In genomic region chr3:149763565-149763964, GRCh38 we compare ENCODE assay signal across 16 cellular contexts. TPM values are rescaled to one million over a fixed set of nuclear protein-coding genes. Genes with fewer than 3 reads are reported as not detected.
DNase-seq lines count a peak whose midpoint lies in the region; ATAC-seq and TF ChIP-seq lines count a peak whose summit lies in the region.
"Had no signal": no experiment of that assay in that cellular context is flagged by ENCODE, and none has a peak within 500 bp of the region (broad histone marks: within the 10 kb centered on the region; RNA-seq: fewer than 3 reads in every experiment).

No MANE protein-coding gene starts in this region.

- no peak overlapping the region for H3K18ac ChIP-seq in trophoblast cell (ENCODE audit: low read length)

- CTCF ChIA-PET in mammary epithelial cell (lab: Charles Lee; ENCODE audit: low non-redundant PET): interaction anchor here (0.6 kb wide), 1 partner anchor 11 kb away, joined by 8 read pairs; the partner anchor contains the start of gene COMMD2

- intact Hi-C loops in mammary epithelial cell (cut with micrococcal nuclease) (loop anchor here (10.0 kb wide), 1 partner anchor 421 kb away; no protein-coding TSS in a partner anchor), breast epithelium (cut with DNase I; ENCODE audit: low total_unique reads) (no loop called here)

- no peak overlapping the region for H4K8ac ChIP-seq in trophoblast cell (ENCODE audit: low read depth, low read length)

- H4K91ac ChIP-seq in trophoblast cell (ENCODE audit: low read depth, low read length): no peak overlapping the region

- H3K4me3 ChIP-seq in mammary epithelial cell (replicated peaks in 1 of 3; ENCODE audit: insufficient read depth in 1 of 3, low read depth in 2 of 3, low read length in 3 of 3): no peak overlapping the region
- H3K4me3 ChIP-seq in breast epithelium: no peak overlapping the region
- no peak overlapping the region for H3K4me3 ChIP-seq in epithelial cell of esophagus (ENCODE audit: low read length)
- H3K4me3 ChIP-seq in trophoblast cell (ENCODE audit: low read depth, low read length): no peak overlapping the region
- H3K4me3 ChIP-seq: BLaER1 treated with 17β-estradiol and CSF1 and Interleukin-3, amounts not matched to agents 10 nM and 100 nM; GM23248 had no signal

- no peaks in the 10 kb centered on the region for H3K36me3 ChIP-seq in mammary epithelial cell (ENCODE audit: insufficient read depth, low read length)
- H3K36me3 ChIP-seq in breast epithelium: no peaks in the 10 kb centered on the region
- H3K36me3 ChIP-seq in trophoblast cell (ENCODE audit: control insufficient read depth in 1 of 2, insufficient read depth in 2 of 2, low read length in 2 of 2): no peaks in the 10 kb centered on the region
- H3K36me3 ChIP-seq: BLaER1 treated with 17β-estradiol and CSF1 and Interleukin-3, amounts not matched to agents 10 nM and 100 nM had no signal

- H2AFZ ChIP-seq in mammary epithelial cell (ENCODE audit: low read depth, low read length) (no peak overlapping the region), trophoblast cell (ENCODE audit: insufficient read depth, low read length, poor library complexity) (no peak overlapping the region)
- H2AFZ ChIP-seq: GM23248 had no signal

- H3K4ac ChIP-seq in trophoblast cell (ENCODE audit: low read depth, low read length): no peak overlapping the region

- dilution Hi-C loops in mammary epithelial cell (cut with HindIII; ENCODE audit: low sequenced_read_pairs): loop anchor here (25.0 kb wide), 1 partner anchor 251 kb away; no protein-coding TSS in a partner anchor

- DNase-seq in mammary epithelial cell (peak; percentile 19), breast epithelium (ENCODE audit: low spot score in 2 of 2) (no peak), epithelial cell of esophagus (ENCODE audit: low read depth) (peak; percentile 19), trophoblast cell (peak; percentile 37 to 71), 8988T (no peak)
- DNase-seq: ACHN; CD4-positive, CD25-positive, alpha-beta regulatory T cell; DMS53; GF-D8; GM23248; H7 had no signal

- H3K9me3 ChIP-seq in mammary epithelial cell (replicated peaks; ENCODE audit: insufficient read depth, low read length) (no peaks in the 10 kb centered on the region), breast epithelium (no peaks in the 10 kb centered on the region), trophoblast cell (ENCODE audit: insufficient read depth, low read depth, low read length) (no peaks in the 10 kb centered on the region)
- H3K9me3 ChIP-seq: BLaER1 treated with 17β-estradiol and CSF1 and Interleukin-3, amounts not matched to agents 10 nM and 100 nM had no signal

- H3K23ac ChIP-seq in trophoblast cell (ENCODE audit: low read length): no peak overlapping the region

- in situ Hi-C loops in mammary epithelial cell (cut with MboI; ENCODE audit: low sequenced_read_pairs in 2 of 2): no loop called here

- TF ChIP-seq CTCF in mammary epithelial cell (conservative IDR thresholded peaks at IDR 0.05 in 1 of 2, IDR thresholded peaks at IDR 0.05 in 1 of 2; ENCODE audit: extremely low read depth in 1 of 2, insufficient read depth in 1 of 2, low read depth in 1 of 2, low read length in 2 of 2) (no peak), breast epithelium (IDR thresholded peaks at IDR 0.05) (no peak), epithelial cell of esophagus (IDR thresholded peaks at IDR 0.05; ENCODE audit: insufficient read depth, low read depth, low read length, missing control alignments) (no peak)

- WGBS in mammary epithelial cell (ENCODE audit: low coverage, missing lambda C conversion rate): 25% methylated on average over 2 of the region's 2 CpGs
- no CpG with 5 or more reads among the region's 2 CpGs for WGBS in trophoblast cell (ENCODE audit: extremely low coverage, insufficient coverage, insufficient read length)

- H3K79me2 ChIP-seq in mammary epithelial cell (ENCODE audit: insufficient read depth, low read length) (no peaks in the 10 kb centered on the region), trophoblast cell (ENCODE audit: control insufficient read depth, insufficient read depth, low read length, poor library complexity) (no peaks in the 10 kb centered on the region)

- H3K27ac ChIP-seq in mammary epithelial cell (ENCODE audit: insufficient read depth, low read depth, low read length): no peak overlapping the region
- H3K27ac ChIP-seq in breast epithelium: no peak overlapping the region
- no peak overlapping the region for H3K27ac ChIP-seq in trophoblast cell (ENCODE audit: low read depth, low read length)
- H3K27ac ChIP-seq: 22Rv1; BLaER1 treated with 17β-estradiol and CSF1 and Interleukin-3, amounts not matched to agents 10 nM and 100 nM; GM23248 had no signal

- H3K4me1 ChIP-seq in mammary epithelial cell (ENCODE audit: insufficient read depth, low read length) (no peaks in the 10 kb centered on the region), breast epithelium (no peaks in the 10 kb centered on the region), trophoblast cell (ENCODE audit: control insufficient read depth in 1 of 2, insufficient read depth in 2 of 2, low read length in 2 of 2) (no peaks in the 10 kb centered on the region)

- TF ChIP-seq POLR2A in breast epithelium (IDR thresholded peaks at IDR 0.05): no peak

- H3K27me3 ChIP-seq in mammary epithelial cell (ENCODE audit: insufficient read depth, low read length) (no peaks in the 10 kb centered on the region), breast epithelium (no peaks in the 10 kb centered on the region), trophoblast cell (ENCODE audit: insufficient read depth, low read length) (no peaks in the 10 kb centered on the region)
- H3K27me3 ChIP-seq: BLaER1 treated with 17β-estradiol and CSF1 and Interleukin-3, amounts not matched to agents 10 nM and 100 nM had no signal

- H2AK5ac ChIP-seq in trophoblast cell (ENCODE audit: low read length): no peak overlapping the region

- H2BK120ac ChIP-seq in trophoblast cell (ENCODE audit: insufficient read depth, low read length, poor library complexity): no peak overlapping the region

- H3K4me2 ChIP-seq in mammary epithelial cell (ENCODE audit: insufficient read depth, low read depth, low read length) (no peak overlapping the region), trophoblast cell (ENCODE audit: low read length) (no peak overlapping the region)
- H3K4me2 ChIP-seq: BLaER1 treated with 17β-estradiol and CSF1 and Interleukin-3, amounts not matched to agents 10 nM and 100 nM had no signal

- H2BK12ac ChIP-seq in trophoblast cell (ENCODE audit: low read length): no peak overlapping the region

- no peak overlapping the region for H4K12ac ChIP-seq in trophoblast cell (ENCODE audit: low read depth, low read length)

- no peak overlapping the region for H3K9ac ChIP-seq in mammary epithelial cell (ENCODE audit: insufficient read depth, low read length)
- H3K9ac ChIP-seq in trophoblast cell (ENCODE audit: low read length): no peak overlapping the region
- H3K9ac ChIP-seq: BLaER1 treated with 17β-estradiol and CSF1 and Interleukin-3, amounts not matched to agents 10 nM and 100 nM; GM23248 had no signal

- H2BK5ac ChIP-seq in trophoblast cell (ENCODE audit: low read depth, low read length, poor library complexity): no peak overlapping the region

- no peak overlapping the region for H3K14ac ChIP-seq in trophoblast cell (ENCODE audit: low read length)

- ATAC-seq in HG02981 (IDR thresholded peaks at IDR 0.05; ENCODE audit: unreplicated experiment) (no peak), GM21447 (IDR thresholded peaks at IDR 0.05; ENCODE audit: unreplicated experiment) (no peak), GM18858 (IDR thresholded peaks at IDR 0.05; ENCODE audit: unreplicated experiment) (no peak)

- BruUV-seq in mammary epithelial cell (replicated peaks; lab: Mats Ljungman, UMichigan): no TSS peak

- H3K79me1 ChIP-seq in trophoblast cell (ENCODE audit: low read length): no peaks in the 10 kb centered on the region

- H4K20me1 ChIP-seq in mammary epithelial cell (ENCODE audit: insufficient read depth, low read length): no peaks in the 10 kb centered on the region
- H4K20me1 ChIP-seq: BLaER1 treated with 17β-estradiol and CSF1 and Interleukin-3, amounts not matched to agents 10 nM and 100 nM had no signal

RNA-seq across cellular contexts. Expression of gene COMMD2, which starts 11.3 kb away (rescaled TPM):
- total RNA-seq in mammary epithelial cell (10 to 100 TPM; 29.3 to 38.8 TPM), breast epithelium (10 to 100 TPM; 26.2 to 38.8 (median 26.4) TPM)
- polyA plus RNA-seq in mammary epithelial cell: 33.9 TPM
- polyA minus RNA-seq in mammary epithelial cell: 31.6 TPM
- polyA plus RNA-seq in trophoblast cell (2013): 24.6 and 25.6 TPM in 2 replicates

RNA-seq across cellular contexts. Expression of gene ANKUB1, which starts 28.8 kb away (rescaled TPM):
- total RNA-seq in mammary epithelial cell (under 1 TPM in 1 of 2 donors, not detected in 1; 0.17 TPM), breast epithelium (not detected)
- polyA plus RNA-seq in mammary epithelial cell: 0.15 TPM
- not detected for polyA minus RNA-seq in mammary epithelial cell
- polyA plus RNA-seq in trophoblast cell (2013): 0.11 and 0.18 TPM in 2 replicates
- total RNA-seq: CD4-positive, CD25-positive, alpha-beta regulatory T cell; GM23248; H7 had no signal
- polyA plus RNA-seq: CD4-positive, CD25-positive, alpha-beta regulatory T cell; GM23248 had no signal

RNA-seq across cellular contexts. Expression of gene RNF13, which starts 49.5 kb away (rescaled TPM):
- total RNA-seq in mammary epithelial cell: 100 to 1,000 TPM in 1 of 2 donors, 10 to 100 TPM in 1; 39.7 to 105 TPM
- polyA plus RNA-seq in mammary epithelial cell: 31.7 TPM
- polyA minus RNA-seq in mammary epithelial cell: 147 TPM
- 100 to 1,000 TPM in 2 of 3 donors, 10 to 100 TPM in 1; 95.0 to 142 (median 114) TPM for total RNA-seq in breast epithelium
- 22.2 and 22.6 TPM in 2 replicates for polyA plus RNA-seq in trophoblast cell (2013)

Comparison
In these comparisons a context has a peak if more than half of its experiments do, and no peak if none do; other contexts are left out.
1. DNase-seq: peak in mammary epithelial cell (single experiment), epithelial cell of esophagus (single experiment) and trophoblast cell (2 of 2); none in breast epithelium (0 of 2) and 8988T (single experiment).